ENCODE assay signal across 12 cellular contexts in genomic region chr19:34276614-34277013, GRCh38. TPM values are rescaled to one million over a fixed set of nuclear protein-coding genes. Genes with fewer than 3 reads are reported as not detected.
A peak's percentile ranks its signal among the peaks of the same experiment; 100 is the strongest.
DNase-seq lines count a peak whose midpoint lies in the region; ATAC-seq and TF ChIP-seq lines count a peak whose summit lies in the region.
"Had no signal": no experiment of that assay in that cellular context is flagged by ENCODE, and none has a peak within 500 bp of the region (broad histone marks: within the 10 kb centered on the region; RNA-seq: fewer than 3 reads in every experiment).

No MANE protein-coding gene starts in this region.

- TF ChIP-seq CTCF in tibial nerve (IDR thresholded peaks at IDR 0.05), result no peak

- H3K4me3 Mint-ChIP-seq in stimulated activated naive CD8-positive, alpha-beta T cell treated with anti-CD3 and anti-CD28 coated beads, Interleukin-15, Interleukin-2, amounts not matched to agents 100 ng/mL and 50 ng/mL, for 24 hours, result no peak overlapping the region
- H3K4me3 Mint-ChIP-seq: central memory CD8-positive, alpha-beta T cell had no signal

- H3K4me3 ChIP-seq in tibial nerve, result no peak overlapping the region
- H3K4me3 ChIP-seq: BLaER1 treated with 17β-estradiol and CSF1 and Interleukin-3, amounts not matched to agents 10 nM and 100 nM; ovary had no signal

- TF ChIP-seq EP300 in tibial nerve (IDR thresholded peaks at IDR 0.05), result no peak

- DNase-seq in stimulated activated naive CD8-positive, alpha-beta T cell treated with anti-CD3 and anti-CD28 coated beads, Interleukin-15, Interleukin-2, amounts not matched to agents 100 U/mL and 50 U/mL, for 24 hours, result no peak
- peak; percentile 63 for DNase-seq in midbrain (lab: John Stamatoyannopoulos, UW)
- no peak for DNase-seq in NCI-H2029 treated with DMSO at 0.1 percent for 48 hours (lab: John Stamatoyannopoulos, UW)
- DNase-seq in tibial nerve (ENCODE audit: low spot score in 2 of 2), result no peak
- no peak for DNase-seq in UCSD-AML1 (lab: John Stamatoyannopoulos, UW; ENCODE audit: unreplicated experiment)
- no peak for DNase-seq in Right ventricle myocardium superior
- DNase-seq: kidney glomerular epithelial cell, ovary had no signal

- H3K27me3 ChIP-seq in tibial nerve, result no peaks in the 10 kb centered on the region
- H3K27me3 ChIP-seq: BLaER1 treated with 17β-estradiol and CSF1 and Interleukin-3, amounts not matched to agents 10 nM and 100 nM; ovary had no signal

- WGBS in tibial nerve, 2 donors, result 52 to 59% methylated on average over 4 of the region's 4 CpGs

- peaks cover 52% of the 10 kb centered on the region for H3K4me1 Mint-ChIP-seq in stimulated activated naive CD8-positive, alpha-beta T cell treated with anti-CD3 and anti-CD28 coated beads, Interleukin-15, Interleukin-2, amounts not matched to agents 100 ng/mL and 50 ng/mL, for 24 hours (ENCODE audit: low read depth)

- H3K9me3 ChIP-seq in tibial nerve, result no peaks in the 10 kb centered on the region
- H3K9me3 ChIP-seq: ovary had no signal

- peaks cover 0 to 15% (median 0%) of the 10 kb centered on the region in 3 donors for H3K36me3 ChIP-seq in tibial nerve
- H3K36me3 ChIP-seq: ovary had no signal

- intact Hi-C loops in Right ventricle myocardium superior (cut with DNase I), result loop anchor here (10.0 kb wide), 1 partner anchor 48 kb away; no protein-coding TSS in a partner anchor

- H3K27ac ChIP-seq in angular gyrus (ENCODE audit: low read depth, low read length) (peak overlapping the region; percentile 2), tibial nerve (peak overlapping the region in 1 of 4 donors; percentile 8)
- H3K27ac ChIP-seq: BLaER1 treated with 17β-estradiol and CSF1 and Interleukin-3, amounts not matched to agents 10 nM and 100 nM; ovary had no signal

- peaks cover 12% of the 10 kb centered on the region for H3K36me3 Mint-ChIP-seq in stimulated activated naive CD8-positive, alpha-beta T cell treated with anti-CD3 and anti-CD28 coated beads, Interleukin-15, Interleukin-2, amounts not matched to agents 100 ng/mL and 50 ng/mL, for 24 hours (ENCODE audit: low read depth)

- H3K27me3 Mint-ChIP-seq in stimulated activated naive CD8-positive, alpha-beta T cell treated with anti-CD3 and anti-CD28 coated beads, Interleukin-15, Interleukin-2, amounts not matched to agents 100 ng/mL and 50 ng/mL, for 24 hours, result no peaks in the 10 kb centered on the region
- H3K27me3 Mint-ChIP-seq: central memory CD8-positive, alpha-beta T cell had no signal

- H3K27ac Mint-ChIP-seq in stimulated activated naive CD8-positive, alpha-beta T cell treated with anti-CD3 and anti-CD28 coated beads, Interleukin-15, Interleukin-2, amounts not matched to agents 100 ng/mL and 50 ng/mL, for 24 hours, result peak overlapping the region; percentile 5

- TF ChIP-seq POLR2A in tibial nerve (IDR thresholded peaks at IDR 0.05), result no peak

- H3K9me3 Mint-ChIP-seq in stimulated activated naive CD8-positive, alpha-beta T cell treated with anti-CD3 and anti-CD28 coated beads, Interleukin-15, Interleukin-2, amounts not matched to agents 100 ng/mL and 50 ng/mL, for 24 hours, result no peaks in the 10 kb centered on the region
- H3K9me3 Mint-ChIP-seq: central memory CD8-positive, alpha-beta T cell had no signal

- peaks cover 0 to 42% (median 12%) of the 10 kb centered on the region in 4 donors for H3K4me1 ChIP-seq in tibial nerve

- no peak for ATAC-seq in stimulated activated naive CD8-positive, alpha-beta T cell treated with anti-CD3 and anti-CD28 coated beads, Interleukin-15, Interleukin-2, amounts not matched to agents 100 U/mL and 50 U/mL, for 24 hours
- no peak for ATAC-seq in Right ventricle myocardium superior (ENCODE audit: poor library complexity)

RNA-seq across cellular contexts. Expression of gene GARRE1, which starts 22.3 kb away (rescaled TPM):
- total RNA-seq in tibial nerve (10 to 100 TPM; 21.6 to 35.4 (median 30.9) TPM), Right ventricle myocardium superior (15.3 TPM)
